7 cellular contexts compared by ENCODE assay signal in genomic region chr18:41906528-41907256, GRCh38. TPM values are rescaled to one million over a fixed set of nuclear protein-coding genes. Genes with fewer than 3 reads are reported as not detected.
A peak's percentile ranks its signal among the peaks of the same experiment; 100 is the strongest.
DNase-seq lines count a peak whose midpoint lies in the region; ATAC-seq, FAIRE-seq and TF ChIP-seq lines count a peak whose summit lies in the region.

No MANE protein-coding gene starts in this region.

- intact Hi-C loops in activated naive CD4-positive, alpha-beta T cell treated with anti-CD3 and anti-CD28 coated beads for 36 hours (cut with micrococcal nuclease) = loop anchor here (1.0 to 10.0 kb wide), 2 partner anchors 82 to 138 kb away; no protein-coding TSS in a partner anchor

- H3K4me1 Mint-ChIP-seq in activated naive CD4-positive, alpha-beta T cell treated with anti-CD3 and anti-CD28 coated beads for 36 hours (ENCODE audit: low read depth) = peaks cover 13% of the 10 kb centered on the region
- no peaks in the 10 kb centered on the region for H3K4me1 Mint-ChIP-seq in glutamatergic neuron (ENCODE audit: low read depth, unreplicated experiment)

- H3K27ac Mint-ChIP-seq in activated naive CD4-positive, alpha-beta T cell treated with anti-CD3 and anti-CD28 coated beads for 36 hours = no peak overlapping the region
- peak overlapping the region; percentile 30 for H3K27ac Mint-ChIP-seq in glutamatergic neuron (ENCODE audit: unreplicated experiment)

- H3K9me3 Mint-ChIP-seq in activated naive CD4-positive, alpha-beta T cell treated with anti-CD3 and anti-CD28 coated beads for 36 hours = no peaks in the 10 kb centered on the region
- H3K9me3 Mint-ChIP-seq in glutamatergic neuron (ENCODE audit: unreplicated experiment) = no peaks in the 10 kb centered on the region

- H3K36me3 ChIP-seq in small intestine (ENCODE audit: control insufficient read depth in 2 of 2, insufficient read depth in 2 of 2, low read length in 2 of 2) = no peaks in the 10 kb centered on the region

- H3K36me3 Mint-ChIP-seq in activated naive CD4-positive, alpha-beta T cell treated with anti-CD3 and anti-CD28 coated beads for 36 hours (ENCODE audit: low read depth) = no peaks in the 10 kb centered on the region
- no peaks in the 10 kb centered on the region for H3K36me3 Mint-ChIP-seq in glutamatergic neuron (ENCODE audit: unreplicated experiment)

- no peak overlapping the region for H3K27ac ChIP-seq in small intestine (ENCODE audit: low read depth in 1 of 2, low read length in 1 of 2)

- CTCF ChIA-PET in activated naive CD4-positive, alpha-beta T cell treated with anti-CD3 and anti-CD28 coated beads for 36 hours (lab: Charles Lee) = no interaction called here

- WGBS in small intestine, 3 donors = 39 to 43% (median 42%) methylated on average over 7 of the region's 7 CpGs

- TF ChIP-seq CTCF in glutamatergic neuron (IDR thresholded peaks at IDR 0.05; ENCODE audit: partially characterized antibody, unreplicated experiment) = peak; percentile 85

- no peaks in the 10 kb centered on the region for H3K9me3 ChIP-seq in small intestine (ENCODE audit: control insufficient read depth, low read depth)

- no peaks in the 10 kb centered on the region for H3K27me3 Mint-ChIP-seq in activated naive CD4-positive, alpha-beta T cell treated with anti-CD3 and anti-CD28 coated beads for 36 hours (ENCODE audit: low read depth)
- H3K27me3 Mint-ChIP-seq in glutamatergic neuron (ENCODE audit: unreplicated experiment) = no peaks in the 10 kb centered on the region

- H3K27me3 ChIP-seq in small intestine (ENCODE audit: control insufficient read depth in 2 of 2, insufficient read depth in 2 of 2, low read length in 2 of 2) = no peaks in the 10 kb centered on the region

- FAIRE-seq in small intestine (lab: Jason Lieb, UNC) = no peak

- DNase-seq in EH (ENCODE audit: low read depth) = peak; percentile 59
- peak; percentile 8 to 61 for DNase-seq in NCI-H524 (lab: John Stamatoyannopoulos, UW)
- DNase-seq in activated naive CD4-positive, alpha-beta T cell treated with anti-CD3 and anti-CD28 coated beads for 36 hours = peak; percentile 28
- no peak for DNase-seq in glutamatergic neuron
- peak; percentile 31 for DNase-seq in small intestine

- H3K4me3 ChIP-seq in small intestine (ENCODE audit: low read depth in 1 of 2, low read length in 2 of 2) = no peak overlapping the region

- H3K4me3 Mint-ChIP-seq in activated naive CD4-positive, alpha-beta T cell treated with anti-CD3 and anti-CD28 coated beads for 36 hours = no peak overlapping the region
- no peak overlapping the region for H3K4me3 Mint-ChIP-seq in glutamatergic neuron (ENCODE audit: unreplicated experiment)

- H3K4me1 ChIP-seq in small intestine (ENCODE audit: control insufficient read depth in 2 of 2, insufficient read depth in 1 of 2, low read depth in 1 of 2, low read length in 1 of 2) = no peaks in the 10 kb centered on the region

- ATAC-seq in GM19372 (IDR thresholded peaks at IDR 0.05; ENCODE audit: low read depth, unreplicated experiment) (peak; percentile 95), HG03280 (IDR thresholded peaks at IDR 0.05; ENCODE audit: unreplicated experiment) (peak; percentile 87)

RNA-seq across cellular contexts. Expression of gene PIK3C3, which starts 48.3 kb away (rescaled TPM):
- total RNA-seq in activated naive CD4-positive, alpha-beta T cell treated with anti-CD3 and anti-CD28 coated beads for 36 hours = 10 to 100 TPM; 35.3 to 35.4 TPM
- total RNA-seq in glutamatergic neuron (ENCODE audit: unreplicated experiment) = 74.6 TPM
- polyA plus RNA-seq in small intestine = 10 to 100 TPM; 17.0 to 23.9 (median 17.8) TPM
